8 cellular contexts compared by ENCODE assay signal in genomic region chrX:64975491-64975890, GRCh38. TPM values are rescaled to one million over a fixed set of nuclear protein-coding genes. Genes with fewer than 3 reads are reported as not detected.
DNase-seq lines count a peak whose midpoint lies in the region; ATAC-seq and TF ChIP-seq lines count a peak whose summit lies in the region.

No MANE protein-coding gene starts in this region.

- no peaks in the 10 kb centered on the region for H3K4me1 Mint-ChIP-seq in MCF 10A (ENCODE audit: insufficient read depth, unreplicated experiment)

- H3K4me1 ChIP-seq in BLaER1 treated with 17β-estradiol and CSF1 and Interleukin-3, amounts not matched to agents 10 nM and 100 nM = peaks cover 4 to 9% (median 8%) of the 10 kb centered on the region in 10 experiments; a peak in 15 of 20 replicates
- H3K4me1 ChIP-seq in HCT116 (ENCODE audit: control insufficient read depth in 1 of 2, insufficient read depth in 2 of 2, low read length in 2 of 2) (peaks cover 0 to 14% of the 10 kb centered on the region in 2 experiments; a peak in 2 of 4 replicates), skeletal muscle satellite cell (ENCODE audit: control insufficient read depth, insufficient read depth, low read length) (no peaks in the 10 kb centered on the region)

- RAD21 ChIA-PET in HCT116 (lab: Charles Lee; ENCODE audit: low non-redundant PET in 1 of 2, low total read pairs in 2 of 2, uncharacterized antibody in 2 of 2, unreplicated experiment in 2 of 2) = no interaction called here

- H3K4me2 ChIP-seq in BLaER1 treated with 17β-estradiol and CSF1 and Interleukin-3, amounts not matched to agents 10 nM and 100 nM = peak overlapping the region; percentile 43 to 76 (median 69)
- H3K4me2 ChIP-seq in HCT116 (ENCODE audit: low read length) = peak overlapping the region; percentile 81
- peak overlapping the region; percentile 83 for H3K4me2 ChIP-seq in skeletal muscle satellite cell (ENCODE audit: low read length)

- H3K79me2 ChIP-seq in HCT116 (ENCODE audit: insufficient read depth, low read length) = no peaks in the 10 kb centered on the region

- DNase-seq in HCT116 (ENCODE audit: low read depth, low spot score) (no peak), SK-N-DZ (ENCODE audit: low spot score) (peak; percentile 49), MCF 10A (ENCODE audit: unreplicated experiment) (peak; percentile 36), inferior parietal cortex (ENCODE audit: extremely low spot score) (peak; percentile 2), SKM-1 treated with dmso at 0.1 percent for 144 hours (lab: John Stamatoyannopoulos, UW; ENCODE audit: unreplicated experiment) (no peak), foreskin melanocyte (no peak)

- peak; percentile 44 for ATAC-seq in HCT116

- TF ChIP-seq CTCF in HCT116 (IDR thresholded peaks at IDR 0.05 in 2 of 3, conservative IDR thresholded peaks at IDR 0.05 in 1 of 3; ENCODE audit: borderline replicate concordance in 1 of 3, insufficient read depth in 1 of 3, low read depth in 2 of 3, low read length in 2 of 3) = no peak
- no peak for TF ChIP-seq CTCF in MCF 10A (IDR thresholded peaks at IDR 0.05; ENCODE audit: unreplicated experiment)

- H3K9me2 ChIP-seq in HCT116 (ENCODE audit: insufficient read depth) = no peaks in the 10 kb centered on the region

- H3K27ac Mint-ChIP-seq in MCF 10A (ENCODE audit: low read depth, unreplicated experiment) = no peak overlapping the region

- H3K9ac ChIP-seq in BLaER1 treated with 17β-estradiol and CSF1 and Interleukin-3, amounts not matched to agents 10 nM and 100 nM = peak overlapping the region; percentile 58 to 82 (median 77)
- H3K9ac ChIP-seq in HCT116 (ENCODE audit: low read length) (peak overlapping the region; percentile 52), skeletal muscle satellite cell (ENCODE audit: low read depth, low read length) (peak overlapping the region; percentile 58)

- intact Hi-C loops in HCT116 (cut with micrococcal nuclease) (loop anchor here (5.0 kb wide), 1 partner anchor 62 kb away; no protein-coding TSS in a partner anchor), MCF 10A (cut with micrococcal nuclease) (no loop called here)

- H3K9me3 Mint-ChIP-seq in MCF 10A (ENCODE audit: unreplicated experiment) = peaks cover 26% of the 10 kb centered on the region

- peak overlapping the region in 9 of 11 experiments; percentile 35 to 80 (median 74); a peak in 19 of 22 replicates for H3K27ac ChIP-seq in BLaER1 treated with 17β-estradiol and CSF1 and Interleukin-3, amounts not matched to agents 10 nM and 100 nM
- H3K27ac ChIP-seq in HCT116 (ENCODE audit: low read depth, low read length) = peak overlapping the region; percentile 17; the same call in 1 of the 2 replicates

- H3K4me3 Mint-ChIP-seq in MCF 10A (ENCODE audit: unreplicated experiment) = peak overlapping the region; percentile 84

- H3K36me3 ChIP-seq in BLaER1 treated with 17β-estradiol and CSF1 and Interleukin-3, amounts not matched to agents 10 nM and 100 nM = peaks cover 0 to 22% (median 15%) of the 10 kb centered on the region in 11 experiments; a peak in 15 of 22 replicates
- H3K36me3 ChIP-seq in HCT116 (ENCODE audit: control insufficient read depth in 1 of 2, insufficient read depth in 2 of 2, low read length in 2 of 2) (no peaks in the 10 kb centered on the region), skeletal muscle satellite cell (ENCODE audit: insufficient read depth, low read length) (no peaks in the 10 kb centered on the region)

- H3K36me3 Mint-ChIP-seq in MCF 10A (ENCODE audit: insufficient read depth, unreplicated experiment) = no peaks in the 10 kb centered on the region

- H3K4me3 ChIP-seq in BLaER1 treated with 17β-estradiol and CSF1 and Interleukin-3, amounts not matched to agents 10 nM and 100 nM = peak overlapping the region; percentile 58 to 78 (median 69)
- H3K4me3 ChIP-seq in HCT116 (replicated peaks in 1 of 2; ENCODE audit: low read depth in 1 of 2, low read length in 2 of 2) (peak overlapping the region; percentile 62 to 70), skeletal muscle satellite cell (ENCODE audit: low read length) (peak overlapping the region; percentile 79)

- no TSS peak for BruUV-seq in HCT116 (replicated peaks; lab: Mats Ljungman, UMichigan)
- BruUV-seq in MCF 10A (replicated peaks; lab: Mats Ljungman, UMichigan) = no TSS peak

- H3K9me3 ChIP-seq in BLaER1 treated with 17β-estradiol and CSF1 and Interleukin-3, amounts not matched to agents 10 nM and 100 nM (replicated peaks in 1 of 11) = peaks cover 15 to 40% (median 29%) of the 10 kb centered on the region in 11 experiments
- no peaks in the 10 kb centered on the region for H3K9me3 ChIP-seq in HCT116 (ENCODE audit: control insufficient read depth in 1 of 2, insufficient read depth in 1 of 2, low read depth in 1 of 2, low read length in 2 of 2)
- H3K9me3 ChIP-seq in skeletal muscle satellite cell (replicated peaks; ENCODE audit: low read length) = no peaks in the 10 kb centered on the region

- CTCF ChIA-PET in HCT116 (lab: Charles Lee) (no interaction called here), MCF 10A (lab: Yijun Ruan, JAX) (interaction anchor here (0.6 kb wide), 1 partner anchor 553 kb away, joined by 3 read pairs; no protein-coding TSS in a partner anchor)

- peak overlapping the region; percentile 26 for H2AFZ ChIP-seq in HCT116 (ENCODE audit: low read depth, low read length, poor library complexity, severe bottlenecking)

- H3K27me3 ChIP-seq in BLaER1 treated with 17β-estradiol and CSF1 and Interleukin-3, amounts not matched to agents 10 nM and 100 nM = peaks cover 11 to 63% (median 46%) of the 10 kb centered on the region in 11 experiments; a peak in 21 of 22 replicates
- H3K27me3 ChIP-seq in HCT116 (ENCODE audit: insufficient read depth, low read length) = no peaks in the 10 kb centered on the region
- no peaks in the 10 kb centered on the region for H3K27me3 ChIP-seq in skeletal muscle satellite cell (ENCODE audit: control insufficient read depth, insufficient read depth, low read length)

- H3K27me3 Mint-ChIP-seq in MCF 10A (ENCODE audit: insufficient read depth, unreplicated experiment) = no peaks in the 10 kb centered on the region

- no peak for TF ChIP-seq POLR2A in HCT116 (IDR thresholded peaks at IDR 0.05; ENCODE audit: borderline replicate concordance, extremely low read depth, insufficient read depth, insufficient read length)

- POLR2A ChIA-PET in HCT116 (lab: Charles Lee) = interaction anchor here (0.9 kb wide), 1 partner anchor 59 kb away, joined by 3 read pairs; no protein-coding TSS in a partner anchor
- POLR2A ChIA-PET in MCF 10A (lab: Yijun Ruan, JAX) = interaction anchor here (0.7 to 1.8 kb wide), 6 partner anchors 14 to 1211 kb away, joined by 3 to 5 read pairs (median 3); partner anchors contain the start of gene LAS1L

- H4K20me1 ChIP-seq in BLaER1 treated with 17β-estradiol and CSF1 and Interleukin-3, amounts not matched to agents 10 nM and 100 nM = no peaks in the 10 kb centered on the region
- H4K20me1 ChIP-seq in HCT116 (ENCODE audit: insufficient read depth) = no peaks in the 10 kb centered on the region

- TF ChIP-seq RAD21 in HCT116 (IDR thresholded peaks at IDR 0.05; ENCODE audit: low read depth) = no peak

TF ChIP-seq in HCT116, 20 proteins besides CTCF, POLR2A, EP300 and RAD21:
- TF ChIP-seq POLR2AphosphoS5 (IDR thresholded peaks at IDR 0.05; ENCODE audit: low read depth, low read length) (no peak), ELF1 (IDR thresholded peaks at IDR 0.05; ENCODE audit: borderline replicate concordance, low read depth) (no peak), REST (IDR thresholded peaks at IDR 0.05; ENCODE audit: low read depth) (no peak), EZH2phosphoT487 (IDR thresholded peaks at IDR 0.05; ENCODE audit: borderline replicate concordance) (no peak), SIN3A (IDR thresholded peaks at IDR 0.05; ENCODE audit: low read depth) (no peak), SP1 (IDR thresholded peaks at IDR 0.05; ENCODE audit: low read depth) (no peak), ATF3 (IDR thresholded peaks at IDR 0.05) (no peak), YY1 (IDR thresholded peaks at IDR 0.05; ENCODE audit: extremely low read depth, insufficient replicate concordance, low read depth, low read length) (no peak), EZH2 (IDR thresholded peaks at IDR 0.05) (no peak)

RNA-seq across cellular contexts. Expression of gene ZC4H2, which starts 0.8 kb away (rescaled TPM):
- total RNA-seq in HCT116 (2021; ENCODE audit: unreplicated experiment) (8.8 TPM), MCF 10A (2022) (4.4 and 8.3 TPM in 2 replicates)
- 6.2 and 8.5 TPM in 2 replicates for polyA plus RNA-seq in HCT116 (2012)
- polyA plus RNA-seq in SK-N-DZ (2014; cell fraction: cytosol; rRNA removed) = 43.1 and 43.8 TPM in 2 replicates
- 32.9 and 34.2 TPM in 2 replicates for polyA plus RNA-seq in SK-N-DZ (2014; cell fraction: nucleus; rRNA removed)
- total RNA-seq in skeletal muscle satellite cell (2012; rRNA removed) = 5.2 and 7.4 TPM in 2 replicates

RNA-seq across cellular contexts. Expression of gene ZC3H12B, which starts 59.1 kb away (rescaled TPM):
- total RNA-seq in HCT116 (2021; ENCODE audit: unreplicated experiment) = 0.69 TPM
- polyA plus RNA-seq in HCT116 (2012) = 0.12 and 0.31 TPM in 2 replicates
- 1.4 and 1.6 TPM in 2 replicates for polyA plus RNA-seq in SK-N-DZ (2014; cell fraction: cytosol; rRNA removed)
- 0.64 and 2.5 TPM in 2 replicates for polyA plus RNA-seq in SK-N-DZ (2014; cell fraction: nucleus; rRNA removed)
- not detected in 2 replicates for total RNA-seq in MCF 10A (2022)
- 0.22 and 0.25 TPM in 2 replicates for total RNA-seq in skeletal muscle satellite cell (2012; rRNA removed)

Comparison
In these comparisons a context has a peak if more than half of its experiments do, and no peak if none do; other contexts are left out.
1. DNase-seq: peak in SK-N-DZ (single experiment), MCF 10A (single experiment) and inferior parietal cortex (single experiment); none in HCT116 (single experiment), SKM-1 treated with dmso at 0.1 percent for 144 hours (single experiment) and foreskin melanocyte (single experiment).
2. Peak in every context shown above with its lines, with median percentiles within 50 percentile points of each other: H3K4me2 ChIP-seq, H3K4me3 ChIP-seq and H3K9ac ChIP-seq.